20 cellular contexts compared by ENCODE assay signal in genomic region chr5:35741126-35741711, GRCh38.
DNase-seq lines count a peak whose midpoint lies in the region; ATAC-seq and TF ChIP-seq lines count a peak whose summit lies in the region.
"Had no signal": no experiment of that assay in that cellular context is flagged by ENCODE, and none has a peak within 500 bp of the region (broad histone marks: within the 10 kb centered on the region; RNA-seq: fewer than 3 reads in every experiment).

No MANE protein-coding gene starts in this region.

- ATAC-seq in effector memory CD8-positive, alpha-beta T cell (replicated peaks) = no peak
- no peak for ATAC-seq in HG03469 (IDR thresholded peaks at IDR 0.05; ENCODE audit: unreplicated experiment)
- ATAC-seq: activated CD8-positive, alpha-beta T cell treated with anti-CD3 and anti-CD28 coated beads for 36 hours; left cardiac atrium had no signal

- no peak for TF ChIP-seq POLR2A in NB4 (IDR thresholded peaks at IDR 0.05; ENCODE audit: extremely low read depth, insufficient read length)

- H3K27me3 ChIP-seq in BE2C = no peaks in the 10 kb centered on the region
- H3K27me3 ChIP-seq: ascending aorta had no signal

- peaks cover 0 to 4% of the 10 kb centered on the region in 2 donors for H3K27me3 Mint-ChIP-seq in effector memory CD8-positive, alpha-beta T cell
- H3K27me3 Mint-ChIP-seq: activated CD8-positive, alpha-beta T cell treated with anti-CD3 and anti-CD28 coated beads for 36 hours; CD4-positive, alpha-beta memory T cell had no signal

- peaks cover 4% of the 10 kb centered on the region in 2 donors for H3K9me3 Mint-ChIP-seq in effector memory CD8-positive, alpha-beta T cell

- no peaks in the 10 kb centered on the region for H3K4me1 ChIP-seq in BE2C
- H3K4me1 ChIP-seq: ascending aorta had no signal

- no peak overlapping the region for H3K27ac Mint-ChIP-seq in effector memory CD8-positive, alpha-beta T cell
- H3K27ac Mint-ChIP-seq: activated CD8-positive, alpha-beta T cell treated with anti-CD3 and anti-CD28 coated beads for 36 hours; CD4-positive, alpha-beta memory T cell had no signal

- no peak overlapping the region for H3K4me3 Mint-ChIP-seq in effector memory CD8-positive, alpha-beta T cell
- H3K4me3 Mint-ChIP-seq: activated CD8-positive, alpha-beta T cell treated with anti-CD3 and anti-CD28 coated beads for 36 hours had no signal

- H3K36me3 ChIP-seq in BE2C = no peaks in the 10 kb centered on the region
- H3K36me3 ChIP-seq: ascending aorta had no signal

- peaks cover 4% of the 10 kb centered on the region in 2 donors for H3K4me1 Mint-ChIP-seq in effector memory CD8-positive, alpha-beta T cell (ENCODE audit: low read depth in 2 of 2)

- TF ChIP-seq CTCF in NB4 (IDR thresholded peaks at IDR 0.05; ENCODE audit: low read depth, low read length) (no peak), fibroblast of villous mesenchyme (IDR thresholded peaks at IDR 0.05; ENCODE audit: insufficient read depth, low read depth, low read length) (no peak), BE2C (IDR thresholded peaks at IDR 0.05; ENCODE audit: low read depth, low read length) (no peak)

- no peaks in the 10 kb centered on the region for H3K9me3 ChIP-seq in BE2C
- H3K9me3 ChIP-seq: ascending aorta had no signal

- H3K4me3 ChIP-seq in NB4 (ENCODE audit: low read depth, low read length) (no peak overlapping the region), fibroblast of villous mesenchyme (ENCODE audit: low read depth, low read length) (no peak overlapping the region), BE2C (ENCODE audit: low read depth, low read length) (no peak overlapping the region)
- H3K4me3 ChIP-seq: ascending aorta, coronary artery had no signal

- peak; percentile 54 for DNase-seq in AG20443 (ENCODE audit: low spot score)
- peak; percentile 70 for DNase-seq in EL
- DNase-seq in NB4 (ENCODE audit: low read depth) = peak; percentile 2
- DNase-seq in fibroblast of villous mesenchyme (ENCODE audit: low read depth) = peak; percentile 73
- DNase-seq in BE2C = no peak
- DNase-seq in effector memory CD8-positive, alpha-beta T cell = no peak
- DNase-seq: activated CD8-positive, alpha-beta T cell treated with anti-CD3 and anti-CD28 coated beads for 36 hours; activated effector memory CD4-positive, alpha-beta T cell treated with Interleukin-2 at 50 U/mL for 16 hours; CD4-positive, alpha-beta memory T cell; hippocampal formation; left cardiac atrium; MM.1S; NCI-H82; posterior cingulate gyrus; SHP77; stimulated activated CD4-positive, alpha-beta T cell treated with anti-CD3 and anti-CD28 coated beads, Interleukin-12 subunit alpha, Interleukin-12 subunit beta, amount 100 ng/mL, for 4 hours; T1000 had no signal

- H3K36me3 Mint-ChIP-seq in effector memory CD8-positive, alpha-beta T cell (ENCODE audit: insufficient read depth) = no peaks in the 10 kb centered on the region

Comparison
In these comparisons a context has a peak if more than half of its experiments do, and no peak if none do; other contexts are left out.
1. DNase-seq: peak in AG20443 (single experiment), EL (single experiment), NB4 (single experiment) and fibroblast of villous mesenchyme (single experiment); none in BE2C (single experiment) and effector memory CD8-positive, alpha-beta T cell (0 of 3).